Comparison of ENCODE assay signal across 8 cellular contexts in the genomic region with DNA sequence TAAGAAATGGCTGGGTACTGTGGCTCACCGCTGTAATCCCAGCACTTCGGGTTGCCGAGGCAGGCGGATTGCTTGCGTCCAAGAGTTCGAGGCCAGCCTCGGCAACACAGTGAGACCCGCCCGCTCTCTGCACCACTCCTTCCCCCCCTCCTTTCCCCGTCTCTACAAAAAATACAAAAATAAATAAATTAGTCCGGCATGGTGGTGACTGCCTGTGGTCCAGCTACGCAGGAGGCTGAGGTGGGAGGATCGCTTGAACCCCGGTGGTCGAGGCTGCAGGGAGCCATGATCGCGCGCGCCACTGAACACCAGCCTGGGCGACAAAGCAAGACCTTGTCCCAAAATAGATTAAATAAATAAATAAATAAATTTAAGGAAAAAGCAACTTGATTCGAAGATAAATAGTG. TPM values are rescaled to one million over a fixed set of nuclear protein-coding genes. Genes with fewer than 3 reads are reported as not detected.
DNase-seq lines count a peak whose midpoint lies in the region; ATAC-seq and TF ChIP-seq lines count a peak whose summit lies in the region.

No MANE protein-coding gene starts in this region.

- DNase-seq in activated naive CD4-positive, alpha-beta T cell (lab: John Stamatoyannopoulos, UW) = no peak
- no peak for DNase-seq in activated T-helper 2 cell treated with anti-CD3 and anti-CD28 coated beads, Interferon-gamma antibody, Interleukin-2, Interleukin-4, amounts not matched to agents 10 μg/mL and 5 μg/mL and 100 μg/mL, durations not matched to agents 14 hours and 24 hours and 36 hours (ENCODE audit: low spot score)
- no peak for DNase-seq in left colon
- DNase-seq in type B pancreatic cell (ENCODE audit: extremely low spot score, unreplicated experiment) = no peak
- DNase-seq in KBM-7 = no peak
- DNase-seq in hippocampal formation (lab: John Stamatoyannopoulos, UW) = no peak

- TF ChIP-seq CTCF in type B pancreatic cell (conservative IDR thresholded peaks at IDR 0.05) = no peak

- in situ Hi-C loops in KBM-7 (cut with MboI; ENCODE audit: low pct_unique_long_range_greater_than_20kb, low sequenced_read_pairs) = no loop called here

- no peaks in the 10 kb centered on the region for H3K27me3 Mint-ChIP-seq in activated naive CD4-positive, alpha-beta T cell treated with anti-CD3 and anti-CD28 coated beads, Interleukin-2, amount 50 U/mL, for 24 hours
- peaks cover under 1% of the 10 kb centered on the region for H3K27me3 Mint-ChIP-seq in activated T-helper 2 cell treated with anti-CD3 and anti-CD28 coated beads, Interferon-gamma antibody, Interleukin-2, Interleukin-4, amounts not matched to agents 10 μg/mL and 5 μg/mL and 100 μg/mL, durations not matched to agents 14 hours and 24 hours and 36 hours (ENCODE audit: low read depth)
- H3K27me3 Mint-ChIP-seq in type B pancreatic cell = no peaks in the 10 kb centered on the region

- H3K4me1 Mint-ChIP-seq in activated naive CD4-positive, alpha-beta T cell treated with anti-CD3 and anti-CD28 coated beads, Interleukin-2, amount 50 U/mL, for 24 hours = peaks cover 41% of the 10 kb centered on the region
- peaks cover 31% of the 10 kb centered on the region for H3K4me1 Mint-ChIP-seq in activated T-helper 2 cell treated with anti-CD3 and anti-CD28 coated beads, Interferon-gamma antibody, Interleukin-2, Interleukin-4, amounts not matched to agents 10 μg/mL and 5 μg/mL and 100 μg/mL, durations not matched to agents 14 hours and 24 hours and 36 hours (ENCODE audit: low read depth)
- H3K4me1 Mint-ChIP-seq in type B pancreatic cell (ENCODE audit: unreplicated experiment) = peaks cover 31% of the 10 kb centered on the region

- H3K36me3 Mint-ChIP-seq in activated naive CD4-positive, alpha-beta T cell treated with anti-CD3 and anti-CD28 coated beads, Interleukin-2, amount 50 U/mL, for 24 hours = no peaks in the 10 kb centered on the region
- H3K36me3 Mint-ChIP-seq in activated T-helper 2 cell treated with anti-CD3 and anti-CD28 coated beads, Interferon-gamma antibody, Interleukin-2, Interleukin-4, amounts not matched to agents 10 μg/mL and 5 μg/mL and 100 μg/mL, durations not matched to agents 14 hours and 24 hours and 36 hours (ENCODE audit: low read depth) = peaks cover 19% of the 10 kb centered on the region
- H3K36me3 Mint-ChIP-seq in type B pancreatic cell = no peaks in the 10 kb centered on the region

- intact Hi-C loops in activated T-helper 2 cell treated with anti-CD3 and anti-CD28 coated beads, Interferon-gamma antibody, Interleukin-2, Interleukin-4, amounts not matched to agents 10 μg/mL and 5 μg/mL and 100 μg/mL, durations not matched to agents 14 hours and 24 hours and 36 hours (cut with micrococcal nuclease) = loop anchor here (2.0 to 5.0 kb wide), 2 partner anchors 21 to 398 kb away; a partner anchor contains a TSS
- intact Hi-C loops in left colon (cut with DNase I, micrococcal nuclease) = no loop called here

- no peaks in the 10 kb centered on the region for H3K9me3 Mint-ChIP-seq in activated naive CD4-positive, alpha-beta T cell treated with anti-CD3 and anti-CD28 coated beads, Interleukin-2, amount 50 U/mL, for 24 hours
- no peaks in the 10 kb centered on the region for H3K9me3 Mint-ChIP-seq in activated T-helper 2 cell treated with anti-CD3 and anti-CD28 coated beads, Interferon-gamma antibody, Interleukin-2, Interleukin-4, amounts not matched to agents 10 μg/mL and 5 μg/mL and 100 μg/mL, durations not matched to agents 14 hours and 24 hours and 36 hours
- no peaks in the 10 kb centered on the region for H3K9me3 Mint-ChIP-seq in type B pancreatic cell

- ATAC-seq in left colon = peak; percentile 1
- ATAC-seq in GM21576 (IDR thresholded peaks at IDR 0.05; ENCODE audit: unreplicated experiment) = no peak

- H3K4me3 Mint-ChIP-seq in activated naive CD4-positive, alpha-beta T cell treated with anti-CD3 and anti-CD28 coated beads, Interleukin-2, amount 50 U/mL, for 24 hours = peak overlapping the region; percentile 98
- H3K4me3 Mint-ChIP-seq in activated T-helper 2 cell treated with anti-CD3 and anti-CD28 coated beads, Interferon-gamma antibody, Interleukin-2, Interleukin-4, amounts not matched to agents 10 μg/mL and 5 μg/mL and 100 μg/mL, durations not matched to agents 14 hours and 24 hours and 36 hours (ENCODE audit: low read depth) = peak overlapping the region; percentile 41
- H3K4me3 Mint-ChIP-seq in type B pancreatic cell = peak overlapping the region; percentile 99

- H3K27ac Mint-ChIP-seq in activated naive CD4-positive, alpha-beta T cell treated with anti-CD3 and anti-CD28 coated beads, Interleukin-2, amount 50 U/mL, for 24 hours = no peak overlapping the region
- H3K27ac Mint-ChIP-seq in activated T-helper 2 cell treated with anti-CD3 and anti-CD28 coated beads, Interferon-gamma antibody, Interleukin-2, Interleukin-4, amounts not matched to agents 10 μg/mL and 5 μg/mL and 100 μg/mL, durations not matched to agents 14 hours and 24 hours and 36 hours = no peak overlapping the region
- H3K27ac Mint-ChIP-seq in type B pancreatic cell = peak overlapping the region; percentile 73

RNA-seq across cellular contexts. Expression of a gene that starts 0.4 kb away (rescaled TPM):
- 64.0 and 67.6 TPM in 2 replicates for total RNA-seq in activated T-helper 2 cell treated with anti-CD3 and anti-CD28 coated beads, Interferon-gamma antibody, Interleukin-2, Interleukin-4, amounts not matched to agents 10 μg/mL and 5 μg/mL and 100 μg/mL, durations not matched to agents 14 hours and 24 hours and 36 hours
- 10 to 100 TPM; 75.7 to 84.1 TPM for total RNA-seq in left colon
- total RNA-seq in type B pancreatic cell (ENCODE audit: low replicate concordance) = 62.9 and 72.1 TPM in 2 replicates

RNA-seq across cellular contexts. Expression of a gene that starts 20.4 kb away (rescaled TPM):
- total RNA-seq in activated T-helper 2 cell treated with anti-CD3 and anti-CD28 coated beads, Interferon-gamma antibody, Interleukin-2, Interleukin-4, amounts not matched to agents 10 μg/mL and 5 μg/mL and 100 μg/mL, durations not matched to agents 14 hours and 24 hours and 36 hours = 8.3 and 8.5 TPM in 2 replicates
- total RNA-seq in left colon (10 to 100 TPM; 19.9 to 22.0 TPM), type B pancreatic cell (ENCODE audit: low replicate concordance) (9.2 and 11.3 TPM in 2 replicates)

RNA-seq across cellular contexts. Expression of a gene that starts 47.0 kb away (rescaled TPM):
- 1.3 and 1.6 TPM in 2 replicates for total RNA-seq in activated T-helper 2 cell treated with anti-CD3 and anti-CD28 coated beads, Interferon-gamma antibody, Interleukin-2, Interleukin-4, amounts not matched to agents 10 μg/mL and 5 μg/mL and 100 μg/mL, durations not matched to agents 14 hours and 24 hours and 36 hours
- total RNA-seq in left colon (under 1 TPM; 0.25 to 0.46 TPM), type B pancreatic cell (ENCODE audit: low replicate concordance) (12.1 and 30.8 TPM in 2 replicates)

Comparison
In these comparisons a context has a peak if more than half of its experiments do, and no peak if none do; other contexts are left out.
1. H3K4me3 Mint-ChIP-seq: peak in every context shown above with its lines; median percentile 99 in type B pancreatic cell; 98 in activated naive CD4-positive, alpha-beta T cell treated with anti-CD3 and anti-CD28 coated beads, Interleukin-2, amount 50 U/mL, for 24 hours; 41 in activated T-helper 2 cell treated with anti-CD3 and anti-CD28 coated beads, Interferon-gamma antibody, Interleukin-2, Interleukin-4, amounts not matched to agents 10 μg/mL and 5 μg/mL and 100 μg/mL, durations not matched to agents 14 hours and 24 hours and 36 hours.